In genomic region chr11:67252831-67253239, GRCh38 we compare ENCODE assay signal across 8 cellular contexts. TPM values are rescaled to one million over a fixed set of nuclear protein-coding genes. Genes with fewer than 3 reads are reported as not detected.
DNase-seq lines count a peak whose midpoint lies in the region; ATAC-seq, FAIRE-seq and TF ChIP-seq lines count a peak whose summit lies in the region.

No MANE protein-coding gene starts in this region.

- 89% methylated on average over 4 of the region's 4 CpGs for WGBS in K562 (ENCODE audit: insufficient coverage, low coverage, missing lambda C conversion rate)
- WGBS in HepG2 (ENCODE audit: low lambda C conversion rate) = 100% methylated on average over 1 of the region's 4 CpGs

- H3K9ac ChIP-seq in K562 (ENCODE audit: insufficient read depth in 1 of 2, low read depth in 2 of 2, low read length in 2 of 2) (no peak overlapping the region), HepG2 (ENCODE audit: insufficient read depth, low read depth, low read length) (no peak overlapping the region)

- peaks cover 2% of the 10 kb centered on the region; the same call in 2 of the 3 replicates for H3K79me2 ChIP-seq in K562 (ENCODE audit: control insufficient read depth, insufficient read depth, low read length)
- peaks cover 2% of the 10 kb centered on the region for H3K79me2 ChIP-seq in HepG2 (ENCODE audit: insufficient read depth, low read length)

- ATAC-seq in K562 (peak; percentile 32; the same call in 2 of the 3 replicates), HepG2 (peak; percentile 19), GM18873 (IDR thresholded peaks at IDR 0.05; ENCODE audit: low FRiP score, unreplicated experiment) (no peak), GM21619 (IDR thresholded peaks at IDR 0.05; ENCODE audit: unreplicated experiment) (no peak)

- H3K27ac ChIP-seq in K562 (ENCODE audit: extremely low read depth, low read depth, low read length) (no peak overlapping the region), HepG2 (ENCODE audit: extremely low read length, insufficient read depth, low read length) (no peak overlapping the region)

- TF ChIP-seq POLR2A in NB4 (IDR thresholded peaks at IDR 0.05; ENCODE audit: extremely low read depth, insufficient read length) (no peak), K562 (conservative IDR thresholded peaks at IDR 0.05) (no peak; the same call in 1 of the 2 replicates), HepG2 (IDR thresholded peaks at IDR 0.05; ENCODE audit: insufficient read depth in 1 of 2, low read depth in 2 of 2, low read length in 2 of 2) (0 out of 4 replicates have a peak, but pooled peaks of 1 of the 2 experiments have one; percentile 1)

- BruUV-seq in K562 (replicated peaks; lab: Mats Ljungman, UMichigan) (no TSS peak), HepG2 (replicated peaks; lab: Mats Ljungman, UMichigan) (no TSS peak)

- peaks cover 4 to 16% of the 10 kb centered on the region in 2 experiments; a peak in 2 of 5 replicates for H3K4me1 ChIP-seq in K562 (replicated peaks in 1 of 2; ENCODE audit: control insufficient read depth in 2 of 2, insufficient read depth in 2 of 2, low read length in 2 of 2)
- peaks cover 64% of the 10 kb centered on the region for H3K4me1 ChIP-seq in HepG2 (ENCODE audit: insufficient read depth, low read length)

- FAIRE-seq in K562 (lab: Jason Lieb, UNC) (no peak), HepG2 (lab: Jason Lieb, UNC) (no peak)

- TF ChIP-seq RAD21 in K562 (CRISPR knock-in tag; conservative IDR thresholded peaks at IDR 0.05 in 1 of 2, IDR thresholded peaks at IDR 0.05 in 1 of 2) = peak in 1 of 2 experiments; percentile 36; a peak in 1 of 4 replicates
- TF ChIP-seq RAD21 in HepG2 (CRISPR knock-in tag; IDR thresholded peaks at IDR 0.05) = peak; percentile 50; the same call in 1 of the 2 replicates

- TF ChIP-seq CTCF in NB4 (IDR thresholded peaks at IDR 0.05; ENCODE audit: low read depth, low read length) = peak; percentile 58
- peak; percentile 24 to 44 (median 40); a peak in 4 of 6 replicates for TF ChIP-seq CTCF in K562 (IDR thresholded peaks at IDR 0.05 in 2 of 3, conservative IDR thresholded peaks at IDR 0.05 in 1 of 3; ENCODE audit: insufficient read depth in 2 of 3, low read depth in 1 of 3, low read length in 3 of 3)
- TF ChIP-seq CTCF in HepG2 (CRISPR knock-in tag; IDR thresholded peaks at IDR 0.05) = peak; percentile 67

- DNase-seq in NCI-H1105 treated with DMSO at 0.1 percent for 48 hours (lab: John Stamatoyannopoulos, UW) (peak; percentile 11), NCI-H1105 (lab: John Stamatoyannopoulos, UW) (no peak), NB4 (ENCODE audit: low read depth) (peak; percentile 77), K562 (ENCODE audit: extremely low read depth in 1 of 4, low spot score in 3 of 4) (no peak), HepG2 (ENCODE audit: low spot score) (no peak), COLO668 (lab: John Stamatoyannopoulos, UW; ENCODE audit: unreplicated experiment) (no peak)

- H4K20me1 ChIP-seq in K562 (replicated peaks; ENCODE audit: control insufficient read depth, insufficient read depth, low read length) (peaks cover 15% of the 10 kb centered on the region; the same call in 1 of the 2 replicates), HepG2 (ENCODE audit: insufficient read depth, low read length) (no peaks in the 10 kb centered on the region)

- H3K36me3 ChIP-seq in K562 (ENCODE audit: control insufficient read depth, insufficient read depth, low read length) (peaks cover 94% of the 10 kb centered on the region), HepG2 (replicated peaks in 1 of 2; ENCODE audit: control insufficient read depth in 1 of 2, insufficient read depth in 2 of 2, low read length in 2 of 2) (peaks cover 64 to 82% of the 10 kb centered on the region in 2 experiments)

- no peaks in the 10 kb centered on the region for H3K9me1 ChIP-seq in K562 (ENCODE audit: control insufficient read depth, insufficient read depth, low read length)

- in situ Hi-C loops in K562 (cut with MboI) = no loop called here
- in situ Hi-C loops in HepG2 (cut with HindIII; ENCODE audit: extremely low pct_ligation_motif_present, low pct_unique_long_range_greater_than_20kb) = no loop called here

- POLR2A ChIA-PET in K562 (lab: Yijun Ruan, JAX) (interaction anchor here (1.4 to 6.8 kb wide), 4 partner anchors 9 to 173 kb away, joined by 4 to 58 read pairs (median 7); no protein-coding TSS in a partner anchor), HepG2 (lab: Yijun Ruan, JAX) (interaction anchor here (1.6 to 2.1 kb wide), 2 partner anchors 13 to 65 kb away, joined by 3 to 14 read pairs; no protein-coding TSS in a partner anchor)

- no peaks in the 10 kb centered on the region for H3K9me3 ChIP-seq in K562 (replicated peaks; ENCODE audit: control insufficient read depth, insufficient read depth, low read depth, low read length)
- H3K9me3 ChIP-seq in HepG2 (ENCODE audit: low read length) = no peaks in the 10 kb centered on the region

- no peaks in the 10 kb centered on the region for H3K27me3 ChIP-seq in K562 (ENCODE audit: control insufficient read depth in 2 of 2, insufficient read depth in 2 of 2, low read length in 2 of 2)
- no peaks in the 10 kb centered on the region for H3K27me3 ChIP-seq in HepG2 (ENCODE audit: control insufficient read depth in 1 of 2, insufficient read depth in 2 of 2, low read length in 2 of 2)

- intact Hi-C loops in K562 (cut with micrococcal nuclease) = no loop called here
- intact Hi-C loops in HepG2 (cut with micrococcal nuclease; ENCODE audit: unreplicated experiment) = no loop called here

- no peak overlapping the region for H3K4me3 ChIP-seq in NB4 (ENCODE audit: low read depth, low read length)
- no peak overlapping the region for H3K4me3 ChIP-seq in K562
- H3K4me3 ChIP-seq in HepG2 (replicated peaks in 1 of 3; ENCODE audit: insufficient read depth in 1 of 3, low read depth in 2 of 3, low read length in 3 of 3) = no peak overlapping the region

- no peak for TF ChIP-seq EP300 in K562 (IDR thresholded peaks at IDR 0.05; ENCODE audit: low read length)
- no peak for TF ChIP-seq EP300 in HepG2 (IDR thresholded peaks at IDR 0.05; ENCODE audit: low read depth in 2 of 2, low read length in 2 of 2)
- no peak for TF ChIP-seq EP300 in HepG2 (CRISPR knock-in tag; IDR thresholded peaks at IDR 0.05; ENCODE audit: borderline replicate concordance)

- CTCF ChIA-PET in K562 (lab: Yijun Ruan, JAX; ENCODE audit: low intra/inter-chr PET ratio) = no interaction called here
- CTCF ChIA-PET in HepG2 (lab: Yijun Ruan, JAX; ENCODE audit: low intra/inter-chr PET ratio, low total read pairs) = no interaction called here

- H3K4me2 ChIP-seq in K562 (ENCODE audit: insufficient read depth, low read length) (no peak overlapping the region), HepG2 (ENCODE audit: low read depth, low read length) (no peak overlapping the region)

- H2AFZ ChIP-seq in K562 (ENCODE audit: low read depth, low read length) (no peak overlapping the region), HepG2 (ENCODE audit: low read length) (no peak overlapping the region)

RNA-seq across cellular contexts. Expression of gene GRK2, which starts 13.4 kb away (rescaled TPM):
- total RNA-seq in K562 (2011; cell fraction: chromatin; rRNA removed; ENCODE audit: low replicate concordance) = 64.7 and 214 TPM in 2 replicates
- total RNA-seq in K562 (2011; cell fraction: nucleolus; rRNA removed) = 185 and 206 TPM in 2 replicates
- total RNA-seq in K562 (2011; cell fraction: nucleoplasm; rRNA removed) = 62.7 and 78.2 TPM in 2 replicates
- total RNA-seq in K562 (2014; rRNA removed) (83.1 and 97.8 TPM in 2 replicates), K562 (2014; rRNA removed; fragmentation: Illumina TruSeq; extraction: Trizol) (27.8 and 41.7 TPM in 2 replicates), K562 (2015; rRNA removed; fragmentation: Illumina TruSeq; extraction: Trizol) (40.6 and 42.2 TPM in 2 replicates), K562 (2021) (93.3 and 95.3 TPM in 2 replicates), HepG2 (2016; rRNA removed; fragmentation: Illumina TruSeq; extraction: Trizol) (26.3 and 31.3 TPM in 2 replicates)
- polyA plus RNA-seq in K562 (2011; rRNA removed) (63.4 and 98.5 TPM in 2 replicates), K562 (2014; fragmentation: Illumina TruSeq; extraction: Trizol) (56.5 and 65.3 TPM in 2 replicates), K562 (2014; fragmentation: Nextera tagmentation; extraction: Ambion mirVana) (under 1 TPM; 0.24 to 0.82 TPM), K562 (2014; rRNA removed) (95.8 and 96.0 TPM in 2 replicates), HepG2 (2011; rRNA removed) (42.4 and 66.8 TPM in 2 replicates)
- 70.8 and 122 TPM in 2 replicates for polyA plus RNA-seq in K562 (2011; cell fraction: cytosol; rRNA removed)
- polyA plus RNA-seq in K562 (2011; cell fraction: nucleus; rRNA removed) = 259 and 262 TPM in 2 replicates
- polyA plus RNA-seq in K562 (2012) = 87.6 and 130 TPM in 2 replicates
- polyA minus RNA-seq in K562 (2011; rRNA and poly(A)+ RNA removed) = 36.9 and 61.5 TPM in 2 replicates
- 89.3 and 92.9 TPM in 2 replicates for polyA minus RNA-seq in K562 (2011; cell fraction: cytosol; rRNA and poly(A)+ RNA removed)
- polyA minus RNA-seq in K562 (2011; cell fraction: nucleus; rRNA and poly(A)+ RNA removed) = 57.5 and 75.9 TPM in 2 replicates
- total RNA-seq in HepG2 (2016; cell fraction: cytosol; rRNA removed; fragmentation: Illumina TruSeq; extraction: Trizol; ENCODE audit: low read depth) = 26.5 and 26.8 TPM in 2 replicates
- total RNA-seq in HepG2 (2016; cell fraction: insoluble cytoplasmic fraction; rRNA removed; fragmentation: Illumina TruSeq; extraction: Trizol) = 21.7 and 32.4 TPM in 2 replicates
- total RNA-seq in HepG2 (2016; cell fraction: membrane; rRNA removed; fragmentation: Illumina TruSeq; extraction: Trizol) = 46.5 and 47.3 TPM in 2 replicates
- 25.3 and 29.3 TPM in 2 replicates for total RNA-seq in HepG2 (2016; cell fraction: nucleus; rRNA removed; fragmentation: Illumina TruSeq; extraction: Trizol)
- polyA plus RNA-seq in HepG2 (2011; cell fraction: cytosol; rRNA removed) = 34.8 and 51.8 TPM in 2 replicates
- polyA plus RNA-seq in HepG2 (2011; cell fraction: nucleus; rRNA removed) = 202 and 278 TPM in 2 replicates
- polyA plus RNA-seq in HepG2 (2012) = 39.1 and 39.9 TPM in 2 replicates
- 19.6 and 21.3 TPM in 2 replicates for polyA plus RNA-seq in HepG2 (2016; cell fraction: cytosol; fragmentation: Illumina TruSeq; extraction: Trizol; ENCODE audit: low read depth)
- 24.6 and 30.4 TPM in 2 replicates for polyA plus RNA-seq in HepG2 (2016; cell fraction: insoluble cytoplasmic fraction; fragmentation: Illumina TruSeq; extraction: Trizol; ENCODE audit: low read depth)
- 34.4 and 41.1 TPM in 2 replicates for polyA plus RNA-seq in HepG2 (2016; cell fraction: membrane; fragmentation: Illumina TruSeq; extraction: Trizol; ENCODE audit: low read depth)
- 65.6 and 70.5 TPM in 2 replicates for polyA plus RNA-seq in HepG2 (2016; cell fraction: nucleus; fragmentation: Illumina TruSeq; extraction: Trizol; ENCODE audit: insufficient read depth, low read depth)
- 142 and 187 TPM in 2 replicates for polyA minus RNA-seq in HepG2 (2011; rRNA and poly(A)+ RNA removed; ENCODE audit: low replicate concordance)
- polyA minus RNA-seq in HepG2 (2011; cell fraction: cytosol; rRNA and poly(A)+ RNA removed) = 39.4 and 40.8 TPM in 2 replicates
- polyA minus RNA-seq in HepG2 (2011; cell fraction: nucleus; rRNA and poly(A)+ RNA removed) = 41.1 and 50.2 TPM in 2 replicates

RNA-seq across cellular contexts. Expression of gene ANKRD13D, which starts 36.3 kb away (rescaled TPM):
- 105 and 289 TPM in 2 replicates for total RNA-seq in K562 (2011; cell fraction: chromatin; rRNA removed; ENCODE audit: low replicate concordance)
- total RNA-seq in K562 (2011; cell fraction: nucleolus; rRNA removed) = 185 and 212 TPM in 2 replicates
- total RNA-seq in K562 (2011; cell fraction: nucleoplasm; rRNA removed) = 120 and 126 TPM in 2 replicates
- 28.6 and 30.5 TPM in 2 replicates for total RNA-seq in K562 (2014; rRNA removed)
- total RNA-seq in K562 (2014; rRNA removed; fragmentation: Illumina TruSeq; extraction: Trizol) = 5.3 and 7.9 TPM in 2 replicates
- 19.6 and 25.1 TPM in 2 replicates for total RNA-seq in K562 (2015; rRNA removed; fragmentation: Illumina TruSeq; extraction: Trizol)
- total RNA-seq in K562 (2021) = 37.3 and 40.9 TPM in 2 replicates
- polyA plus RNA-seq in K562 (2011; rRNA removed) = 22.4 and 36.6 TPM in 2 replicates
- 28.9 and 46.9 TPM in 2 replicates for polyA plus RNA-seq in K562 (2011; cell fraction: cytosol; rRNA removed)
- polyA plus RNA-seq in K562 (2011; cell fraction: nucleus; rRNA removed) = 147 and 217 TPM in 2 replicates
- polyA plus RNA-seq in K562 (2012) = 22.5 and 55.8 TPM in 2 replicates
- 15.8 and 20.8 TPM in 2 replicates for polyA plus RNA-seq in K562 (2014; fragmentation: Illumina TruSeq; extraction: Trizol)
- polyA plus RNA-seq in K562 (2014; fragmentation: Nextera tagmentation; extraction: Ambion mirVana) = 1 to 10 TPM in 1 of 2 experiments, under 1 TPM in 1; 0.94 to 1.9 TPM
- polyA plus RNA-seq in K562 (2014; rRNA removed) = 38.8 and 40.8 TPM in 2 replicates
- 9.5 and 12.1 TPM in 2 replicates for polyA minus RNA-seq in K562 (2011; rRNA and poly(A)+ RNA removed)
- polyA minus RNA-seq in K562 (2011; cell fraction: cytosol; rRNA and poly(A)+ RNA removed) = 10.6 and 13.5 TPM in 2 replicates
- 54.4 and 59.6 TPM in 2 replicates for polyA minus RNA-seq in K562 (2011; cell fraction: nucleus; rRNA and poly(A)+ RNA removed)
- 4.8 and 18.6 TPM in 2 replicates for total RNA-seq in HepG2 (2016; rRNA removed; fragmentation: Illumina TruSeq; extraction: Trizol)
- total RNA-seq in HepG2 (2016; cell fraction: cytosol; rRNA removed; fragmentation: Illumina TruSeq; extraction: Trizol; ENCODE audit: low read depth) = 27.6 and 29.6 TPM in 2 replicates
- 5.9 and 17.7 TPM in 2 replicates for total RNA-seq in HepG2 (2016; cell fraction: insoluble cytoplasmic fraction; rRNA removed; fragmentation: Illumina TruSeq; extraction: Trizol)
- 13.2 and 14.7 TPM in 2 replicates for total RNA-seq in HepG2 (2016; cell fraction: membrane; rRNA removed; fragmentation: Illumina TruSeq; extraction: Trizol)
- total RNA-seq in HepG2 (2016; cell fraction: nucleus; rRNA removed; fragmentation: Illumina TruSeq; extraction: Trizol) = 26.2 and 27.8 TPM in 2 replicates
- 27.3 and 35.5 TPM in 2 replicates for polyA plus RNA-seq in HepG2 (2011; rRNA removed)
- polyA plus RNA-seq in HepG2 (2011; cell fraction: cytosol; rRNA removed) = 14.4 and 20.5 TPM in 2 replicates
- polyA plus RNA-seq in HepG2 (2011; cell fraction: nucleus; rRNA removed) = 139 and 163 TPM in 2 replicates
- 9.7 and 17.4 TPM in 2 replicates for polyA plus RNA-seq in HepG2 (2012)
- polyA plus RNA-seq in HepG2 (2016; cell fraction: cytosol; fragmentation: Illumina TruSeq; extraction: Trizol; ENCODE audit: low read depth) = 7.4 TPM in 2 replicates
- 5.1 and 7.5 TPM in 2 replicates for polyA plus RNA-seq in HepG2 (2016; cell fraction: insoluble cytoplasmic fraction; fragmentation: Illumina TruSeq; extraction: Trizol; ENCODE audit: low read depth)
- 10.9 and 11.1 TPM in 2 replicates for polyA plus RNA-seq in HepG2 (2016; cell fraction: membrane; fragmentation: Illumina TruSeq; extraction: Trizol; ENCODE audit: low read depth)
- polyA plus RNA-seq in HepG2 (2016; cell fraction: nucleus; fragmentation: Illumina TruSeq; extraction: Trizol; ENCODE audit: insufficient read depth, low read depth) = 77.4 and 86.1 TPM in 2 replicates
- 27.0 and 38.7 TPM in 2 replicates for polyA minus RNA-seq in HepG2 (2011; rRNA and poly(A)+ RNA removed; ENCODE audit: low replicate concordance)
- 4.4 and 7.0 TPM in 2 replicates for polyA minus RNA-seq in HepG2 (2011; cell fraction: cytosol; rRNA and poly(A)+ RNA removed)
- 38.2 and 45.5 TPM in 2 replicates for polyA minus RNA-seq in HepG2 (2011; cell fraction: nucleus; rRNA and poly(A)+ RNA removed)

RNA-seq across cellular contexts. Expression of gene SSH3, which starts 50.5 kb away (rescaled TPM):
- 1.5 and 6.8 TPM in 2 replicates for total RNA-seq in K562 (2011; cell fraction: chromatin; rRNA removed; ENCODE audit: low replicate concordance)
- 2.8 and 3.3 TPM in 2 replicates for total RNA-seq in K562 (2011; cell fraction: nucleolus; rRNA removed)
- total RNA-seq in K562 (2011; cell fraction: nucleoplasm; rRNA removed) = 0.92 and 1.3 TPM in 2 replicates
- total RNA-seq in K562 (2014; rRNA removed) = 0.12 and 0.27 TPM in 2 replicates
- total RNA-seq in K562 (2014; rRNA removed; fragmentation: Illumina TruSeq; extraction: Trizol) = not detected in 2 replicates
- total RNA-seq in K562 (2015; rRNA removed; fragmentation: Illumina TruSeq; extraction: Trizol) = 0.14 and 0.68 TPM in 2 replicates
- 1.0 and 1.5 TPM in 2 replicates for total RNA-seq in K562 (2021)
- polyA plus RNA-seq in K562 (2011; rRNA removed) = 0.07 and 0.88 TPM in 2 replicates
- 0.12 and 0.39 TPM in 2 replicates for polyA plus RNA-seq in K562 (2011; cell fraction: cytosol; rRNA removed)
- polyA plus RNA-seq in K562 (2011; cell fraction: nucleus; rRNA removed) = 1.3 and 3.4 TPM in 2 replicates
- polyA plus RNA-seq in K562 (2012) = 1.3 and 1.4 TPM in 2 replicates
- 0.19 and 0.24 TPM in 2 replicates for polyA plus RNA-seq in K562 (2014; fragmentation: Illumina TruSeq; extraction: Trizol)
- polyA plus RNA-seq in K562 (2014; fragmentation: Nextera tagmentation; extraction: Ambion mirVana) = not detected
- 0.24 and 0.90 TPM in 2 replicates for polyA plus RNA-seq in K562 (2014; rRNA removed)
- polyA minus RNA-seq in K562 (2011; rRNA and poly(A)+ RNA removed) = 0.09 TPM in 1 of 2 replicates, not detected in the other
- polyA minus RNA-seq in K562 (2011; cell fraction: cytosol; rRNA and poly(A)+ RNA removed) = 0.48 TPM in 1 of 2 replicates, not detected in the other
- polyA minus RNA-seq in K562 (2011; cell fraction: nucleus; rRNA and poly(A)+ RNA removed) = 0.89 and 1.5 TPM in 2 replicates
- total RNA-seq in HepG2 (2016; rRNA removed; fragmentation: Illumina TruSeq; extraction: Trizol) = 7.5 and 12.4 TPM in 2 replicates
- total RNA-seq in HepG2 (2016; cell fraction: cytosol; rRNA removed; fragmentation: Illumina TruSeq; extraction: Trizol; ENCODE audit: low read depth) = 2.6 and 4.3 TPM in 2 replicates
- 5.5 and 11.6 TPM in 2 replicates for total RNA-seq in HepG2 (2016; cell fraction: insoluble cytoplasmic fraction; rRNA removed; fragmentation: Illumina TruSeq; extraction: Trizol)
- total RNA-seq in HepG2 (2016; cell fraction: membrane; rRNA removed; fragmentation: Illumina TruSeq; extraction: Trizol) = 5.3 and 7.4 TPM in 2 replicates
- 13.3 and 15.7 TPM in 2 replicates for total RNA-seq in HepG2 (2016; cell fraction: nucleus; rRNA removed; fragmentation: Illumina TruSeq; extraction: Trizol)
- 18.6 and 18.8 TPM in 2 replicates for polyA plus RNA-seq in HepG2 (2011; rRNA removed)
- polyA plus RNA-seq in HepG2 (2011; cell fraction: cytosol; rRNA removed) = 5.6 and 8.3 TPM in 2 replicates
- polyA plus RNA-seq in HepG2 (2011; cell fraction: nucleus; rRNA removed) = 74.8 and 103 TPM in 2 replicates
- polyA plus RNA-seq in HepG2 (2012) = 15.3 and 17.6 TPM in 2 replicates
- polyA plus RNA-seq in HepG2 (2016; cell fraction: cytosol; fragmentation: Illumina TruSeq; extraction: Trizol; ENCODE audit: low read depth) = 4.4 and 5.1 TPM in 2 replicates
- 8.5 and 13.0 TPM in 2 replicates for polyA plus RNA-seq in HepG2 (2016; cell fraction: insoluble cytoplasmic fraction; fragmentation: Illumina TruSeq; extraction: Trizol; ENCODE audit: low read depth)
- 7.7 and 10.7 TPM in 2 replicates for polyA plus RNA-seq in HepG2 (2016; cell fraction: membrane; fragmentation: Illumina TruSeq; extraction: Trizol; ENCODE audit: low read depth)
- polyA plus RNA-seq in HepG2 (2016; cell fraction: nucleus; fragmentation: Illumina TruSeq; extraction: Trizol; ENCODE audit: insufficient read depth, low read depth) = 31.0 and 36.7 TPM in 2 replicates
- polyA minus RNA-seq in HepG2 (2011; rRNA and poly(A)+ RNA removed; ENCODE audit: low replicate concordance) = 9.3 and 33.1 TPM in 2 replicates
- polyA minus RNA-seq in HepG2 (2011; cell fraction: cytosol; rRNA and poly(A)+ RNA removed) = 5.9 and 7.6 TPM in 2 replicates
- 12.7 and 14.4 TPM in 2 replicates for polyA minus RNA-seq in HepG2 (2011; cell fraction: nucleus; rRNA and poly(A)+ RNA removed)

Comparison
In these comparisons a context has a peak if more than half of its experiments do, and no peak if none do; other contexts are left out.
1. DNase-seq: peak in NCI-H1105 treated with DMSO at 0.1 percent for 48 hours (single experiment) and NB4 (single experiment); none in NCI-H1105 (single experiment), K562 (0 of 4), HepG2 (single experiment) and COLO668 (single experiment).
2. ATAC-seq: peak in K562 (single experiment) and HepG2 (single experiment); none in GM18873 (single experiment) and GM21619 (single experiment).
3. Peak in every context shown above with its lines, with median percentiles within 50 percentile points of each other: CTCF ChIP-seq.